Comparison of ENCODE assay signal across 1 cellular context in genomic region chr6:75221107-75221506, GRCh38.
TF ChIP-seq lines count a peak whose summit lies in the region.

No MANE protein-coding gene starts in this region.

TF ChIP-seq in SK-N-SH, 30 proteins besides CTCF, POLR2A, EP300 and RAD21 (continued from another document):
- TF ChIP-seq REST (IDR thresholded peaks at IDR 0.05; ENCODE audit: low read depth, low read length), result peak; percentile 62; the same call in 1 of the 2 replicates
TF ChIP-seq in SK-N-SH: peak in this region for 1.
